In genomic region chr17:41738077-41738800, GRCh38 we compare ENCODE assay signal across 8 cellular contexts. TPM values are rescaled to one million over a fixed set of nuclear protein-coding genes. Genes with fewer than 3 reads are reported as not detected.
DNase-seq lines count a peak whose midpoint lies in the region; ATAC-seq and TF ChIP-seq lines count a peak whose summit lies in the region.

No MANE protein-coding gene starts in this region.

- H3K36me3 Mint-ChIP-seq in T-helper 17 cell (ENCODE audit: low read depth): peaks cover 3% of the 10 kb centered on the region

- WGBS in right cardiac atrium: 30% methylated on average over 10 of the region's 10 CpGs

- peak overlapping the region; percentile 21 for H3K27ac Mint-ChIP-seq in T-helper 17 cell

- H3K9me3 ChIP-seq in T-helper 17 cell (ENCODE audit: control insufficient read depth, low read length, poor library complexity, severe bottlenecking) (no peaks in the 10 kb centered on the region), right cardiac atrium (ENCODE audit: control insufficient read depth, low read length) (no peaks in the 10 kb centered on the region)

- no peaks in the 10 kb centered on the region for H3K4me1 ChIP-seq in right cardiac atrium (ENCODE audit: control insufficient read depth, insufficient read depth, low read length)

- no peak overlapping the region for H3K27ac ChIP-seq in right cardiac atrium (ENCODE audit: low read length)

- peaks cover 36% of the 10 kb centered on the region for H3K27me3 Mint-ChIP-seq in T-helper 17 cell

- TF ChIP-seq CTCF in GM20000 (IDR thresholded peaks at IDR 0.05; ENCODE audit: extremely low read depth, missing control alignments): peak; percentile 90

- DNase-seq in AML-193 (lab: John Stamatoyannopoulos, UW) (peak; percentile 83 to 87), GM20000 (ENCODE audit: low spot score) (peak; percentile 94), NCI-H1436 (lab: John Stamatoyannopoulos, UW) (peak; percentile 85), T-helper 17 cell (peak; percentile 56 to 69 (median 61)), amniotic epithelial cell (ENCODE audit: low read depth) (peak; percentile 44), right cardiac atrium (peak; percentile 78 to 93 (median 92)), renal cortical epithelial cell (ENCODE audit: low read depth) (peak; percentile 51)

- H3K27me3 ChIP-seq in right cardiac atrium (ENCODE audit: control insufficient read depth, insufficient read depth): no peaks in the 10 kb centered on the region

- peak; percentile 94 for ATAC-seq in T-helper 17 cell
- peak; percentile 78 to 86 for ATAC-seq in right cardiac atrium
- ATAC-seq in GM18868 (IDR thresholded peaks at IDR 0.05; ENCODE audit: unreplicated experiment): no peak

- peaks cover 14% of the 10 kb centered on the region for H3K4me1 Mint-ChIP-seq in T-helper 17 cell

- H3K4me3 ChIP-seq in right cardiac atrium (ENCODE audit: low read length): no peak overlapping the region

- intact Hi-C loops in right cardiac atrium (cut with DNase I): loop anchor here (1.0 to 10.0 kb wide), 4 partner anchors 63 to 217 kb away; no protein-coding TSS in a partner anchor

- peak overlapping the region; percentile 45 for H3K4me3 Mint-ChIP-seq in T-helper 17 cell

RNA-seq across cellular contexts. Expression of gene HAP1, which starts 3.8 kb away (rescaled TPM):
- total RNA-seq in T-helper 17 cell: 1 to 10 TPM in 1 of 2 donors, under 1 TPM in 1; 0.15 to 1.3 TPM
- total RNA-seq in right cardiac atrium: not detected
- polyA plus RNA-seq in right cardiac atrium: 0.05 TPM
- total RNA-seq in renal cortical epithelial cell: 0.17 and 0.45 TPM in 2 replicates

RNA-seq across cellular contexts. Expression of gene GAST, which starts 26.1 kb away (rescaled TPM):
- total RNA-seq in T-helper 17 cell (not detected), right cardiac atrium (not detected), renal cortical epithelial cell (not detected in 2 replicates)
- not detected for polyA plus RNA-seq in right cardiac atrium

RNA-seq across cellular contexts. Expression of gene JUP, which starts 48.3 kb away (rescaled TPM):
- 1 to 10 TPM in 1 of 2 donors, under 1 TPM in 1; 0.63 to 1.4 TPM for total RNA-seq in T-helper 17 cell
- 100 to 1,000 TPM; 135 to 239 (median 187) TPM for total RNA-seq in right cardiac atrium
- 145 TPM for polyA plus RNA-seq in right cardiac atrium
- 268 and 464 TPM in 2 replicates for total RNA-seq in renal cortical epithelial cell

RNA-seq across cellular contexts. Expression of gene EIF1, which starts 49.6 kb away (rescaled TPM):
- total RNA-seq in T-helper 17 cell (1,000 to 10,000 TPM; 2,426 to 2,697 TPM), right cardiac atrium (1,000 to 10,000 TPM in 2 of 4 donors, 100 to 1,000 TPM in 2; 959 to 1,186 (median 1,014) TPM), renal cortical epithelial cell (65.3 and 499 TPM in 2 replicates)
- 983 TPM for polyA plus RNA-seq in right cardiac atrium

Comparison
In these comparisons a context has a peak if more than half of its experiments do, and no peak if none do; other contexts are left out.
1. DNase-seq: peak in every context shown above with its lines; median percentile 94 in GM20000; 92 in right cardiac atrium; 85 in AML-193; 85 in NCI-H1436; 61 in T-helper 17 cell; 51 in renal cortical epithelial cell; 44 in amniotic epithelial cell.
2. RNA of gene JUP, which starts 48.3 kb away (total RNA-seq): 268 to 464 TPM in renal cortical epithelial cell and 135 to 239 TPM in right cardiac atrium; 0.63 to 1.4 TPM in T-helper 17 cell; every median in the first group is over 10 times any median in the second.